Comparison of ENCODE assay signal across 8 cellular contexts in the genomic region with DNA sequence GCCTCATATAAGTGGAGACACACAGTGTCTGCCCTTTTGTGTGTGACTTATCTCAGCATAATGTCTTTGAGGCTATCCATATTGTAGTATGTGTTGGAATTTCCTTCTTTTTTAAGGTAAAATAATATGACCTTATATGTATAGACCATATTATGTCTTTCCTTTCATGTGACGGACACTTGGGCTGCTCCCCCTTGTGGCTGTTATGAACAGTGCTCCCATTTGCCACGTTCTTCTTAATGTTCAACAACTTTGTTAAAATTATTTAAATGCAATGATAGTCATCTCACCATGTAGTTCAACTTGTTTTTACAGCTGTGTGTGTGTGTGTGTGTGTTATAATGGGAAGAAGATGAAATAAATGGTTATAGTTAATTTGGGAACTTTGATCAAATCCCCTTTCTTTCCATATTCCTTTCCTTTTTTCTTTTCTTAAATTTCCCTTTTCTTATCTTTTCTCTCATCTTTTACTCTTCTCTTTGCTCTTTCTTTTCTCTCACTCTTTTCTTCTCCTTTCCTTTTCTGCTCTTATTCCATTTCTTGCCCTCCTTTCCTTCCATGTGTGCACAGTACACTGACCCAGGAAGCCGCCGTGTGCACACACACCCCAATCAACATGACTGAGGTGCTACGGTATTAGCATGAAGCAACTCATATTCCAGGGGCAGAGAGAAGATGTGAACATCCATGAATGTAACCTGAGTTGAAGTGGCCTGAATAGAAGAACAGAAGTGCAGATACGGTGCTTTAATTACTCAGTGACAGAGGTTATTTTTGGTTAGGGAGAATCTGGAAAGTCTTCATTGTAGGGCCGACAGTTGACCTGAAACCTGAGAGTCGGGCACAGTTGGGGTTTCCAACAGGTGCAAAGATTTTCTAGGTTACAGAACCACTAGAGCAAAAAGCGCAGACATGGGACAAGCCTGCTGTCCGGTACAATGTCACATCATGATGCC.
DNase-seq lines count a peak whose midpoint lies in the region; ATAC-seq and TF ChIP-seq lines count a peak whose summit lies in the region.

No MANE protein-coding gene starts in this region.

- no peaks in the 10 kb centered on the region for H3F3A ChIP-seq in PC-9 (ENCODE audit: insufficient read depth, low read depth)

- DNase-seq in Caco-2 (peak in 1 of 2 experiments; percentile 47), HEK293T (ENCODE audit: extremely low spot score) (peak; percentile 43), PC-9 (peak in 1 of 2 experiments; percentile 14), right atrium auricular region (ENCODE audit: low spot score) (no peak)
- DNase-seq in activated naive CD4-positive, alpha-beta T cell treated with anti-CD3 and anti-CD28 coated beads, Interleukin-2, amount 10 ng/mL, durations not matched to agents 7 days and 5 days: peak; percentile 64
- peak; percentile 8 to 22 for DNase-seq in stimulated activated CD4-positive, alpha-beta T cell treated with anti-CD3 and anti-CD28 coated beads, Interleukin-15, amount 100 ng/mL, for 48 hours (ENCODE audit: low read depth in 2 of 2)

- H2AFZ ChIP-seq in PC-9: no peak overlapping the region

- TF ChIP-seq CTCF in Caco-2 (IDR thresholded peaks at IDR 0.05; ENCODE audit: insufficient read depth in 1 of 2, low read depth in 1 of 2, low read length in 1 of 2, severe bottlenecking in 1 of 2, unreplicated experiment in 1 of 2) (peak; percentile 66 to 82), PC-9 (conservative IDR thresholded peaks at IDR 0.05) (peak; percentile 93), right atrium auricular region (IDR thresholded peaks at IDR 0.05) (peak; percentile 70 to 83)

- intact Hi-C loops in Caco-2 (cut with micrococcal nuclease; ENCODE audit: unreplicated experiment): loop anchor here (1.0 to 2.0 kb wide), 3 partner anchors 202 to 1011 kb away; partner anchors contain the start of gene SDK1
- intact Hi-C loops in PC-9 (cut with micrococcal nuclease; ENCODE audit: unreplicated experiment): loop anchor here (2.0 kb wide), 1 partner anchor 1033 kb away; no protein-coding TSS in a partner anchor

- no peak overlapping the region for H3K4me3 ChIP-seq in Caco-2 (ENCODE audit: low read depth, low read length)
- no peak overlapping the region for H3K4me3 ChIP-seq in PC-9
- H3K4me3 ChIP-seq in right atrium auricular region: no peak overlapping the region

- H3K27ac ChIP-seq in PC-9: no peak overlapping the region
- H3K27ac ChIP-seq in right atrium auricular region: no peak overlapping the region

- H3K9me3 Mint-ChIP-seq in Caco-2 (ENCODE audit: unreplicated experiment): no peaks in the 10 kb centered on the region
- no peaks in the 10 kb centered on the region for H3K9me3 Mint-ChIP-seq in activated naive CD4-positive, alpha-beta T cell treated with anti-CD3 and anti-CD28 coated beads, Interleukin-2, amount 10 ng/mL, durations not matched to agents 7 days and 5 days

- no peaks in the 10 kb centered on the region for H3K36me3 Mint-ChIP-seq in Caco-2 (ENCODE audit: insufficient read depth, unreplicated experiment)
- H3K36me3 Mint-ChIP-seq in activated naive CD4-positive, alpha-beta T cell treated with anti-CD3 and anti-CD28 coated beads, Interleukin-2, amount 10 ng/mL, durations not matched to agents 7 days and 5 days: no peaks in the 10 kb centered on the region

- H3K4me2 ChIP-seq in PC-9: no peak overlapping the region

- H3K9me3 ChIP-seq in Caco-2: no peaks in the 10 kb centered on the region
- no peaks in the 10 kb centered on the region; the same call in 1 of the 2 replicates for H3K9me3 ChIP-seq in PC-9 (ENCODE audit: insufficient read depth, low read depth)
- no peaks in the 10 kb centered on the region for H3K9me3 ChIP-seq in right atrium auricular region

- POLR2A ChIA-PET in Caco-2 (lab: Charles Lee) (no interaction called here), HEK293T (lab: Yijun Ruan, JAX) (no interaction called here), PC-9 (lab: Charles Lee; ENCODE audit: unreplicated experiment) (no interaction called here)

- BruUV-seq in Caco-2 (replicated peaks; lab: Mats Ljungman, UMichigan): no TSS peak
- BruUV-seq in PC-9 (replicated peaks; lab: Mats Ljungman, UMichigan): no TSS peak

- H3K4me3 Mint-ChIP-seq in Caco-2 (ENCODE audit: unreplicated experiment): no peak overlapping the region
- no peak overlapping the region for H3K4me3 Mint-ChIP-seq in activated naive CD4-positive, alpha-beta T cell treated with anti-CD3 and anti-CD28 coated beads, Interleukin-2, amount 10 ng/mL, durations not matched to agents 7 days and 5 days

- H3K36me3 ChIP-seq in Caco-2 (ENCODE audit: control insufficient read depth, insufficient read depth, low read length) (no peaks in the 10 kb centered on the region), PC-9 (ENCODE audit: low read depth) (no peaks in the 10 kb centered on the region), right atrium auricular region (no peaks in the 10 kb centered on the region)

- no peak for ATAC-seq in HG03439 (IDR thresholded peaks at IDR 0.05; ENCODE audit: unreplicated experiment)
- no peak for ATAC-seq in HG03045 (IDR thresholded peaks at IDR 0.05; ENCODE audit: unreplicated experiment)

- no peaks in the 10 kb centered on the region for H4K20me1 ChIP-seq in PC-9 (ENCODE audit: insufficient read depth)

- H3K27ac Mint-ChIP-seq in Caco-2 (ENCODE audit: unreplicated experiment): no peak overlapping the region
- no peak overlapping the region for H3K27ac Mint-ChIP-seq in activated naive CD4-positive, alpha-beta T cell treated with anti-CD3 and anti-CD28 coated beads, Interleukin-2, amount 10 ng/mL, durations not matched to agents 7 days and 5 days

- no peaks in the 10 kb centered on the region for H3K9me2 ChIP-seq in PC-9 (ENCODE audit: insufficient read depth)

- no peaks in the 10 kb centered on the region for H3K27me3 ChIP-seq in Caco-2 (replicated peaks; ENCODE audit: control insufficient read depth, insufficient read depth, low read length)
- peaks cover 82% of the 10 kb centered on the region for H3K27me3 ChIP-seq in PC-9 (ENCODE audit: insufficient read depth, low read depth)
- no peaks in the 10 kb centered on the region for H3K27me3 ChIP-seq in right atrium auricular region

- H3K79me2 ChIP-seq in PC-9 (ENCODE audit: low read depth): no peaks in the 10 kb centered on the region

- H3K4me1 ChIP-seq in Caco-2 (no peaks in the 10 kb centered on the region), PC-9 (replicated peaks; ENCODE audit: insufficient read depth) (no peaks in the 10 kb centered on the region), right atrium auricular region (no peaks in the 10 kb centered on the region)

- no peaks in the 10 kb centered on the region for H3K4me1 Mint-ChIP-seq in Caco-2 (ENCODE audit: low read depth, unreplicated experiment)
- no peaks in the 10 kb centered on the region for H3K4me1 Mint-ChIP-seq in activated naive CD4-positive, alpha-beta T cell treated with anti-CD3 and anti-CD28 coated beads, Interleukin-2, amount 10 ng/mL, durations not matched to agents 7 days and 5 days

- peaks cover 3% of the 10 kb centered on the region for H3K27me3 Mint-ChIP-seq in Caco-2 (ENCODE audit: insufficient read depth, unreplicated experiment)
- peaks cover 4% of the 10 kb centered on the region for H3K27me3 Mint-ChIP-seq in activated naive CD4-positive, alpha-beta T cell treated with anti-CD3 and anti-CD28 coated beads, Interleukin-2, amount 10 ng/mL, durations not matched to agents 7 days and 5 days

- CTCF ChIA-PET in Caco-2 (lab: Charles Lee): no interaction called here
- CTCF ChIA-PET in HEK293T (lab: Yijun Ruan, JAX): interaction anchor here (0.7 kb wide), 1 partner anchor 230 kb away, joined by 3 read pairs; no protein-coding TSS in a partner anchor
- CTCF ChIA-PET in PC-9 (lab: Charles Lee): no interaction called here
- CTCF ChIA-PET in activated naive CD4-positive, alpha-beta T cell treated with anti-CD3 and anti-CD28 coated beads, Interleukin-2, amount 10 ng/mL, durations not matched to agents 7 days and 5 days (lab: Charles Lee): interaction anchor here (0.9 to 1.6 kb wide), 3 partner anchors 17 to 597 kb away, joined by 3 to 4 read pairs (median 3); partner anchors contain the start of gene SDK1

TF ChIP-seq in HEK293T, 16 proteins besides CTCF, POLR2A, EP300 and RAD21:
- TF ChIP-seq PKNOX1 (IDR thresholded peaks at IDR 0.05): peak; percentile 57; the same call in 1 of the 2 replicates
- TF ChIP-seq ELF4 (IDR thresholded peaks at IDR 0.05): no peak

Comparison
In these comparisons a context has a peak if more than half of its experiments do, and no peak if none do; other contexts are left out.
1. CTCF ChIA-PET loops: an anchor here in HEK293T (0.7 kb wide) and activated naive CD4-positive, alpha-beta T cell treated with anti-CD3 and anti-CD28 coated beads, Interleukin-2, amount 10 ng/mL, durations not matched to agents 7 days and 5 days (0.9 to 1.6 kb wide); none called in Caco-2 and PC-9.